Comparison of ENCODE assay signal across 8 cellular contexts in the genomic region with DNA sequence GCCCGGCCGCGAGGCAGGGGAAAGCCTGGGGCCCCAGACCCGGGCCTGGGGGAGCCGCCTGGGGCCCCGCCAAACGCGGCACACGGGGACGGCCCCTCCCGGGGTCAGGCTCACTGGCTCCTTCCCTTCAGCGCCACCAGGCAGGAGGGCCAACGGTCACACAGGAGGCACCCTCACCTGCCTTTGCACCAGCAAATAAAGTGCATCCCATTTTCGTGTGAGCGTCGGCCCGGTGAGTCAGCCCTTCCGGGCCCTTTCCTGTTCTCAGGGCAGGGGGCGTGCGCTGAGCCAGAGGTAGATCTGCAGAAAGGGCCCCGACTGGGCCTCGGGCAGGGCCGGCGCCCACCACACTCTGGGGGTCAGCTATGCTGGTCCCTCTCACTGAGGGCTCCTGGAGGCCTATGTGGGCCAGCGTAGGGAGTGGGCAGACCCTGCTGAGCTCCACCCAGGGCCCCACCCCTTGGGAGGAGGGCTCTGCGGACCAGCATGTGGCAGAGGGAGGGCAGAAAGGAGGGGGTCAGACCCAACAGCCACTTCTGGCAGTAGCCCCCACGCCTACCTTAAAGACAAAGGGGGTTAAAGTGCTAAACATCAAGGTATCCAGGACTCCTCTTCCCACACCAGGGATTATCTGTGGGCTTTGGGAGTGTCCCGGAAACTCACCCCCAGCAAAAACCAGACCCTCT. TPM values are rescaled to one million over a fixed set of nuclear protein-coding genes. Genes with fewer than 3 reads are reported as not detected.
DNase-seq lines count a peak whose midpoint lies in the region; ATAC-seq and TF ChIP-seq lines count a peak whose summit lies in the region.

No MANE protein-coding gene starts in this region.

- peak overlapping the region in 1 of 2 experiments; percentile 73 for H3K18ac ChIP-seq in mesenchymal stem cell (ENCODE audit: low read depth in 1 of 2, low read length in 2 of 2)

- H2BK5ac ChIP-seq in mesenchymal stem cell (ENCODE audit: low read depth, low read length, poor library complexity, severe bottlenecking), result no peak overlapping the region

- peaks cover 32% of the 10 kb centered on the region for H3K4me1 ChIP-seq in DOHH2 (ENCODE audit: control insufficient read depth, low read length)
- H3K4me1 ChIP-seq in mesenchymal stem cell (ENCODE audit: control insufficient read depth, insufficient read depth, low read depth, low read length), result peaks cover 43% of the 10 kb centered on the region

- H3K9ac ChIP-seq in mesenchymal stem cell (ENCODE audit: low read length), result peak overlapping the region; percentile 89

- H3K27me3 Mint-ChIP-seq in activated CD8-positive, alpha-beta T cell treated with anti-CD3 and anti-CD28 coated beads for 36 hours, result no peaks in the 10 kb centered on the region
- H3K27me3 Mint-ChIP-seq in effector memory CD8-positive, alpha-beta T cell, result no peaks in the 10 kb centered on the region

- peak overlapping the region; percentile 40 for H4K8ac ChIP-seq in mesenchymal stem cell (ENCODE audit: low read length)

- peaks cover 11% of the 10 kb centered on the region; the same call in 1 of the 2 replicates for H4K20me1 ChIP-seq in DOHH2 (ENCODE audit: control insufficient read depth, insufficient read depth, low read depth, low read length)

- DNase-seq in NCI-H510A treated with DMSO at 0.1 percent for 48 hours (lab: John Stamatoyannopoulos, UW) (peak; percentile 95), mesenchymal stem cell (peak; percentile 71), cerebellar nuclear complex (lab: John Stamatoyannopoulos, UW) (no peak)
- DNase-seq in activated CD8-positive, alpha-beta T cell treated with anti-CD3 and anti-CD28 coated beads for 36 hours, result peak; percentile 91
- peak in 1 of 3 experiments; percentile 31 for DNase-seq in effector memory CD8-positive, alpha-beta T cell
- peak; percentile 50 to 84 for DNase-seq in stimulated activated effector memory CD8-positive, alpha-beta T cell treated with anti-CD3 and anti-CD28 coated beads, Interleukin-12 subunit alpha, Interleukin-12 subunit beta, amount 100 ng/mL, for 72 hours (ENCODE audit: low spot score in 2 of 2)

- H3K79me1 ChIP-seq in mesenchymal stem cell (replicated peaks; ENCODE audit: low read length, poor library complexity, severe bottlenecking), result peaks cover 23% of the 10 kb centered on the region

- peak overlapping the region; percentile 81 for H3K4me3 Mint-ChIP-seq in activated CD8-positive, alpha-beta T cell treated with anti-CD3 and anti-CD28 coated beads for 36 hours
- H3K4me3 Mint-ChIP-seq in effector memory CD8-positive, alpha-beta T cell, result peak overlapping the region; percentile 75 to 77
- peak overlapping the region; percentile 74 for H3K4me3 Mint-ChIP-seq in stimulated activated effector memory CD8-positive, alpha-beta T cell treated with anti-CD3 and anti-CD28 coated beads, Interleukin-12 subunit alpha, Interleukin-12 subunit beta, amount 100 ng/mL, for 72 hours

- peaks cover 31% of the 10 kb centered on the region for H3K4me1 Mint-ChIP-seq in activated CD8-positive, alpha-beta T cell treated with anti-CD3 and anti-CD28 coated beads for 36 hours (ENCODE audit: low read depth)
- peaks cover 26% of the 10 kb centered on the region in 2 donors for H3K4me1 Mint-ChIP-seq in effector memory CD8-positive, alpha-beta T cell (ENCODE audit: low read depth in 2 of 2)
- H3K4me1 Mint-ChIP-seq in stimulated activated effector memory CD8-positive, alpha-beta T cell treated with anti-CD3 and anti-CD28 coated beads, Interleukin-12 subunit alpha, Interleukin-12 subunit beta, amount 100 ng/mL, for 72 hours, result peaks cover 35% of the 10 kb centered on the region

- ATAC-seq in HG02852 (IDR thresholded peaks at IDR 0.05; ENCODE audit: unreplicated experiment), result peak; percentile 19
- peak; percentile 64 for ATAC-seq in activated CD8-positive, alpha-beta T cell treated with anti-CD3 and anti-CD28 coated beads for 36 hours
- peak; percentile 43 for ATAC-seq in effector memory CD8-positive, alpha-beta T cell (replicated peaks)
- peak; percentile 54 for ATAC-seq in stimulated activated effector memory CD8-positive, alpha-beta T cell treated with anti-CD3 and anti-CD28 coated beads, Interleukin-12 subunit alpha, Interleukin-12 subunit beta, amount 100 ng/mL, for 72 hours

- no peak overlapping the region for H3K23ac ChIP-seq in mesenchymal stem cell (ENCODE audit: low read length in 2 of 2)

- H3K9me2 ChIP-seq in DOHH2 (replicated peaks; ENCODE audit: control insufficient read depth, low read length), result no peaks in the 10 kb centered on the region

- WGBS in mesenchymal stem cell, result 10% methylated on average over 27 of the region's 28 CpGs

- no peak overlapping the region for H2AK5ac ChIP-seq in mesenchymal stem cell (ENCODE audit: low read length, severe bottlenecking)

- no peak overlapping the region for H2BK15ac ChIP-seq in mesenchymal stem cell (ENCODE audit: low read depth, poor library complexity, severe bottlenecking)

- H2BK12ac ChIP-seq in mesenchymal stem cell (ENCODE audit: low read length in 2 of 2), result peak overlapping the region in 1 of 2 experiments; percentile 32

- no peaks in the 10 kb centered on the region for H3K9me3 Mint-ChIP-seq in activated CD8-positive, alpha-beta T cell treated with anti-CD3 and anti-CD28 coated beads for 36 hours
- no peaks in the 10 kb centered on the region for H3K9me3 Mint-ChIP-seq in effector memory CD8-positive, alpha-beta T cell
- H3K9me3 Mint-ChIP-seq in stimulated activated effector memory CD8-positive, alpha-beta T cell treated with anti-CD3 and anti-CD28 coated beads, Interleukin-12 subunit alpha, Interleukin-12 subunit beta, amount 100 ng/mL, for 72 hours, result no peaks in the 10 kb centered on the region

- peaks cover 40% of the 10 kb centered on the region for H3K79me2 ChIP-seq in DOHH2 (ENCODE audit: control insufficient read depth, low read length)

- H3F3A ChIP-seq in DOHH2 (ENCODE audit: control insufficient read depth, insufficient read depth), result 0 out of 2 replicates have a peak, but pooled peaks cover 3% of the 10 kb centered on the region

- H3K4ac ChIP-seq in mesenchymal stem cell (ENCODE audit: low read depth in 1 of 2, low read length in 2 of 2), result peak overlapping the region in 1 of 2 experiments; percentile 89

- H3K27me3 ChIP-seq in DOHH2 (ENCODE audit: control insufficient read depth, low read length) (no peaks in the 10 kb centered on the region), mesenchymal stem cell (ENCODE audit: control insufficient read depth in 1 of 2, insufficient read depth in 1 of 2, low read length in 2 of 2) (no peaks in the 10 kb centered on the region)

- H4K91ac ChIP-seq in mesenchymal stem cell (ENCODE audit: low read length), result no peak overlapping the region

- intact Hi-C loops in activated CD8-positive, alpha-beta T cell treated with anti-CD3 and anti-CD28 coated beads for 36 hours (cut with micrococcal nuclease), result no loop called here

- H3K27ac ChIP-seq in DOHH2 (ENCODE audit: low read depth, low read length), result peak overlapping the region; percentile 46
- H3K27ac ChIP-seq in mesenchymal stem cell (ENCODE audit: low read length, poor library complexity, severe bottlenecking), result peak overlapping the region; percentile 64

- peak overlapping the region; percentile 93 for H3K27ac Mint-ChIP-seq in activated CD8-positive, alpha-beta T cell treated with anti-CD3 and anti-CD28 coated beads for 36 hours
- H3K27ac Mint-ChIP-seq in effector memory CD8-positive, alpha-beta T cell, result peak overlapping the region in 1 of 2 donors; percentile 80
- peak overlapping the region; percentile 87 for H3K27ac Mint-ChIP-seq in stimulated activated effector memory CD8-positive, alpha-beta T cell treated with anti-CD3 and anti-CD28 coated beads, Interleukin-12 subunit alpha, Interleukin-12 subunit beta, amount 100 ng/mL, for 72 hours

- H3K4me3 ChIP-seq in DOHH2 (ENCODE audit: low read length) (peak overlapping the region; percentile 72), mesenchymal stem cell (ENCODE audit: insufficient read depth in 1 of 2, low read depth in 1 of 2, low read length in 2 of 2) (peak overlapping the region; percentile 54 to 82)

- CTCF ChIA-PET in activated CD8-positive, alpha-beta T cell treated with anti-CD3 and anti-CD28 coated beads for 36 hours (lab: Charles Lee), result no interaction called here

- H3K9me3 ChIP-seq in DOHH2 (ENCODE audit: control insufficient read depth, insufficient read depth, low read length), result no peaks in the 10 kb centered on the region
- no peaks in the 10 kb centered on the region for H3K9me3 ChIP-seq in mesenchymal stem cell (ENCODE audit: control insufficient read depth, low read length)

- peak overlapping the region; percentile 77 for H2AFZ ChIP-seq in mesenchymal stem cell (ENCODE audit: low read depth, low read length)

- H3K36me3 Mint-ChIP-seq in activated CD8-positive, alpha-beta T cell treated with anti-CD3 and anti-CD28 coated beads for 36 hours (ENCODE audit: low read depth), result peaks cover 4% of the 10 kb centered on the region
- H3K36me3 Mint-ChIP-seq in effector memory CD8-positive, alpha-beta T cell (ENCODE audit: insufficient read depth), result peaks cover 13% of the 10 kb centered on the region
- peaks cover 35% of the 10 kb centered on the region for H3K36me3 Mint-ChIP-seq in stimulated activated effector memory CD8-positive, alpha-beta T cell treated with anti-CD3 and anti-CD28 coated beads, Interleukin-12 subunit alpha, Interleukin-12 subunit beta, amount 100 ng/mL, for 72 hours

- POLR2A ChIA-PET in activated CD8-positive, alpha-beta T cell treated with anti-CD3 and anti-CD28 coated beads for 36 hours (lab: Charles Lee), result interaction anchor here (0.6 to 2.1 kb wide), 5 partner anchors 11 to 72 kb away, joined by 3 to 10 read pairs (median 7); a partner anchor contains a TSS

- no peak overlapping the region for H3K14ac ChIP-seq in mesenchymal stem cell (ENCODE audit: low read length in 2 of 2)

- no peak overlapping the region for H2BK120ac ChIP-seq in mesenchymal stem cell (ENCODE audit: low read depth, low read length)

- no peak for TF ChIP-seq CTCF in DOHH2 (IDR thresholded peaks at IDR 0.05; ENCODE audit: low read depth, low read length, poor library complexity, severe bottlenecking)
- peak; percentile 15 for TF ChIP-seq CTCF in activated CD8-positive, alpha-beta T cell treated with anti-CD3 and anti-CD28 coated beads for 36 hours (IDR thresholded peaks at IDR 0.05)

- peak overlapping the region; percentile 76 for H3K4me2 ChIP-seq in DOHH2 (ENCODE audit: low read length)
- peak overlapping the region; percentile 93 for H3K4me2 ChIP-seq in mesenchymal stem cell (ENCODE audit: low read length, poor library complexity, severe bottlenecking)

- peaks cover 19% of the 10 kb centered on the region for H3K36me3 ChIP-seq in DOHH2 (ENCODE audit: control insufficient read depth, low read length)
- peaks cover 32 to 62% of the 10 kb centered on the region in 2 experiments for H3K36me3 ChIP-seq in mesenchymal stem cell (ENCODE audit: control insufficient read depth in 1 of 2, insufficient read depth in 2 of 2, low read depth in 1 of 2, low read length in 2 of 2)

RNA-seq across cellular contexts. Expression of a gene that starts 0.9 kb away (rescaled TPM):
- total RNA-seq in activated CD8-positive, alpha-beta T cell treated with anti-CD3 and anti-CD28 coated beads for 36 hours, result 10 to 100 TPM; 31.5 to 32.6 TPM
- 21.1 TPM for polyA plus RNA-seq in mesenchymal stem cell (2013, experiment 1 of 2)
- 20.1 TPM for polyA plus RNA-seq in mesenchymal stem cell (2013, experiment 2 of 2)

RNA-seq across cellular contexts. Expression of a gene that starts 12.6 kb away (rescaled TPM):
- total RNA-seq in activated CD8-positive, alpha-beta T cell treated with anti-CD3 and anti-CD28 coated beads for 36 hours, result 1 to 10 TPM; 7.5 to 8.6 TPM
- polyA plus RNA-seq in mesenchymal stem cell (2013, experiment 1 of 2), result 12.2 TPM
- polyA plus RNA-seq in mesenchymal stem cell (2013, experiment 2 of 2), result 11.7 TPM

RNA-seq across cellular contexts. Expression of a gene that starts 22.3 kb away (rescaled TPM):
- 10 to 100 TPM; 17.4 to 17.5 TPM for total RNA-seq in activated CD8-positive, alpha-beta T cell treated with anti-CD3 and anti-CD28 coated beads for 36 hours
- 2.8 TPM for polyA plus RNA-seq in mesenchymal stem cell (2013, experiment 1 of 2)
- polyA plus RNA-seq in mesenchymal stem cell (2013, experiment 2 of 2), result 2.2 TPM

RNA-seq across cellular contexts. Expression of a gene that starts 23.8 kb away (rescaled TPM):
- 10 to 100 TPM; 53.0 to 55.5 TPM for total RNA-seq in activated CD8-positive, alpha-beta T cell treated with anti-CD3 and anti-CD28 coated beads for 36 hours
- 31.5 TPM for polyA plus RNA-seq in mesenchymal stem cell (2013, experiment 1 of 2)
- polyA plus RNA-seq in mesenchymal stem cell (2013, experiment 2 of 2), result 30.9 TPM

Comparison
In these comparisons a context has a peak if more than half of its experiments do, and no peak if none do; other contexts are left out.
1. DNase-seq: peak in NCI-H510A treated with DMSO at 0.1 percent for 48 hours (single experiment), activated CD8-positive, alpha-beta T cell treated with anti-CD3 and anti-CD28 coated beads for 36 hours (single experiment), mesenchymal stem cell (single experiment) and stimulated activated effector memory CD8-positive, alpha-beta T cell treated with anti-CD3 and anti-CD28 coated beads, Interleukin-12 subunit alpha, Interleukin-12 subunit beta, amount 100 ng/mL, for 72 hours (2 of 2); none in cerebellar nuclear complex (0 of 2).
2. Peak in every context shown above with its lines, with median percentiles within 50 percentile points of each other: ATAC-seq and H3K4me3 Mint-ChIP-seq.